7 cellular contexts compared by ENCODE assay signal in genomic region chr10:27783660-27784059, GRCh38. TPM values are rescaled to one million over a fixed set of nuclear protein-coding genes. Genes with fewer than 3 reads are reported as not detected.
DNase-seq lines count a peak whose midpoint lies in the region; ATAC-seq and TF ChIP-seq lines count a peak whose summit lies in the region.

No MANE protein-coding gene starts in this region.

- no peak overlapping the region for H4K8ac ChIP-seq in IMR-90 (ENCODE audit: low read depth in 2 of 2, low read length in 2 of 2)

- H4K91ac ChIP-seq in IMR-90 (ENCODE audit: insufficient read depth, low read depth, low read length): no peak overlapping the region

- H3K4me3 ChIP-seq in IMR-90 (ENCODE audit: insufficient read depth, low read depth, low read length): no peak overlapping the region

- DNase-seq in GM04503 (ENCODE audit: low read depth) (peak; percentile 35), IMR-90 (peak; percentile 62), activated T-cell treated with anti-CD3 and anti-CD28 coated beads for 48 hours (ENCODE audit: low read depth) (peak; percentile 15), iPS-NIHi11 (ENCODE audit: low spot score) (peak; percentile 61), NCI-H1105 treated with DMSO at 0.1 percent for 48 hours (lab: John Stamatoyannopoulos, UW) (no peak)

- H2AK5ac ChIP-seq in IMR-90 (ENCODE audit: low read depth, low read length): no peak overlapping the region

- H3K9me3 ChIP-seq in IMR-90 (ENCODE audit: control insufficient read depth, insufficient read depth, low read length): peaks cover 3% of the 10 kb centered on the region; the same call in 1 of the 2 replicates

- no peak overlapping the region for H2BK20ac ChIP-seq in IMR-90 (ENCODE audit: low read depth, low read length)

- CTCF ChIA-PET in IMR-90 (lab: Yijun Ruan, JAX): interaction anchor here (0.8 to 1.2 kb wide), 4 partner anchors 352 to 598 kb away, joined by 3 read pairs; no protein-coding TSS in a partner anchor

- no peak overlapping the region for H3K27ac ChIP-seq in IMR-90 (ENCODE audit: insufficient read depth, low read length)

- ATAC-seq in IMR-90 (ENCODE audit: low read depth) (peak; percentile 89), GM21723 (IDR thresholded peaks at IDR 0.05; ENCODE audit: unreplicated experiment) (no peak), HG03095 (IDR thresholded peaks at IDR 0.05; ENCODE audit: unreplicated experiment) (no peak)

- POLR2A ChIA-PET in IMR-90 (lab: Charles Lee; ENCODE audit: unreplicated experiment): no interaction called here

- WGBS in IMR-90 (ENCODE audit: extremely low coverage in 2 of 2, insufficient read length in 1 of 2), 2 experiments: no CpG with 5 or more reads among the region's 1 CpG

- in situ Hi-C loops in IMR-90 (cut with MboI; ENCODE audit: low sequenced_read_pairs): no loop called here

- TF ChIP-seq RAD21 in IMR-90 (IDR thresholded peaks at IDR 0.05; ENCODE audit: low read length): peak; percentile 73

- H3K9ac ChIP-seq in IMR-90 (ENCODE audit: low read depth, low read length): no peak overlapping the region

- no peak overlapping the region for H2AFZ ChIP-seq in IMR-90 (replicated peaks; ENCODE audit: low read length, poor library complexity)

- no peaks in the 10 kb centered on the region for H3K27me3 ChIP-seq in IMR-90 (ENCODE audit: control insufficient read depth, insufficient read depth, low read length)

- no peak overlapping the region for H3K4me2 ChIP-seq in IMR-90 (ENCODE audit: low read depth, low read length)

- H3K56ac ChIP-seq in IMR-90 (ENCODE audit: extremely low read depth, insufficient read depth, low read length): no peak overlapping the region

- peak; percentile 60 for TF ChIP-seq CTCF in IMR-90 (conservative IDR thresholded peaks at IDR 0.05; ENCODE audit: low read depth, low read length)

- no peaks in the 10 kb centered on the region for H3K36me3 ChIP-seq in IMR-90 (ENCODE audit: control insufficient read depth, insufficient read depth, low read length)

- no TSS peak for BruUV-seq in IMR-90 (replicated peaks; lab: Mats Ljungman, UMichigan)

- H4K5ac ChIP-seq in IMR-90 (ENCODE audit: low read depth, low read length): no peak overlapping the region

- no peaks in the 10 kb centered on the region for H4K20me1 ChIP-seq in IMR-90 (ENCODE audit: insufficient read depth, low read length)

- intact Hi-C loops in IMR-90 (cut with micrococcal nuclease): loop anchor here (1.0 to 5.0 kb wide), 3 partner anchors 226 to 459 kb away; no protein-coding TSS in a partner anchor

- no peak overlapping the region for H3K23ac ChIP-seq in IMR-90 (ENCODE audit: low read depth, low read length)

- dilution Hi-C loops in IMR-90 (cut with HindIII; ENCODE audit: low sequenced_read_pairs, unreplicated experiment): no loop called here

- no peak overlapping the region for H3K18ac ChIP-seq in IMR-90 (ENCODE audit: low read depth, low read length)

- H3K9me1 ChIP-seq in IMR-90 (ENCODE audit: insufficient read depth, low read length): no peaks in the 10 kb centered on the region

- H2BK120ac ChIP-seq in IMR-90 (ENCODE audit: low read depth, low read length): no peak overlapping the region

- H2BK5ac ChIP-seq in IMR-90 (ENCODE audit: low read depth, low read length, poor library complexity, severe bottlenecking): no peak overlapping the region

- no peaks in the 10 kb centered on the region for H3K4me1 ChIP-seq in IMR-90 (ENCODE audit: control insufficient read depth, insufficient read depth, low read length)

- no peak overlapping the region for H2AK9ac ChIP-seq in IMR-90 (replicated peaks; ENCODE audit: low read depth, low read length, poor library complexity)

- no peak overlapping the region for H2BK15ac ChIP-seq in IMR-90 (ENCODE audit: low read depth, low read length)

- H3K79me1 ChIP-seq in IMR-90 (ENCODE audit: low read depth in 1 of 2, low read length in 2 of 2): no peaks in the 10 kb centered on the region

- no peak for TF ChIP-seq POLR2A in IMR-90 (IDR thresholded peaks at IDR 0.05; ENCODE audit: low read depth, low read length)

- H3K14ac ChIP-seq in IMR-90 (replicated peaks; ENCODE audit: low read depth, low read length): no peak overlapping the region

- H3K4ac ChIP-seq in IMR-90 (ENCODE audit: low read depth, low read length): no peak overlapping the region

TF ChIP-seq in IMR-90, 13 proteins besides CTCF, POLR2A, EP300 and RAD21:
- TF ChIP-seq, protein P1, sequence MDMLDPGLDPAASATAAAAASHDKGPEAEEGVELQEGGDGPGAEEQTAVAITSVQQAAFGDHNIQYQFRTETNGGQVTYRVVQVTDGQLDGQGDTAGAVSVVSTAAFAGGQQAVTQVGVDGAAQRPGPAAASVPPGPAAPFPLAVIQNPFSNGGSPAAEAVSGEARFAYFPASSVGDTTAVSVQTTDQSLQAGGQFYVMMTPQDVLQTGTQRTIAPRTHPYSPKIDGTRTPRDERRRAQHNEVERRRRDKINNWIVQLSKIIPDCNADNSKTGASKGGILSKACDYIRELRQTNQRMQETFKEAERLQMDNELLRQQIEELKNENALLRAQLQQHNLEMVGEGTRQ (IDR thresholded peaks at IDR 0.05; ENCODE audit: low read depth, low read length): no peak
- peak; percentile 82 for TF ChIP-seq SMC3 (IDR thresholded peaks at IDR 0.05; ENCODE audit: low read depth, low read length)

RNA-seq across cellular contexts. Expression of gene MKX, which starts 38.0 kb away (rescaled TPM):
- 0.28 and 0.36 TPM in 2 replicates for total RNA-seq in IMR-90 (2012; rRNA removed)
- 0.10 and 0.11 TPM in 2 replicates for polyA plus RNA-seq in IMR-90 (2012; rRNA removed)
- 0.10 and 0.24 TPM in 2 replicates for polyA plus RNA-seq in IMR-90 (2012; cell fraction: cytosol; rRNA removed)
- polyA plus RNA-seq in IMR-90 (2012; cell fraction: nucleus; rRNA removed; ENCODE audit: low replicate concordance): 0.04 and 0.16 TPM in 2 replicates
